In the genomic region with DNA sequence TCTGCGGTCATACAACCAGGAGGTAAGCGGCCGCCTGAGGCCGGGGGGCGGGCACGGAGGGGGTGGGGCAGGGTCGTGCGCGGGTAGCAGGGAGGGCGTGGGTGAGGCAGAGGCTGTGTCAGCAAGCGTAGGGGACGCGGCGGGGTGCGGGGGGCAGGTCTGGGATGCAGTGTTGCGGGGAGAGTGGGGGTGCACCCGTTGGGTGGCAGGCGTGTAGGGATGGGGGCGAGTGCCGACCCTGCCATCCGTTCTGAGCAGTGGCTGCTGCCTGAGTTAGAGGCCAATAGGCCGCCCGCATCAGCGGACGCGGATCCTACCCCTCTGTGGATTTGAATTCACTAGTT, we compare ENCODE assay signal across 8 cellular contexts. TPM values are rescaled to one million over a fixed set of nuclear protein-coding genes. Genes with fewer than 3 reads are reported as not detected.
DNase-seq lines count a peak whose midpoint lies in the region; ATAC-seq and TF ChIP-seq lines count a peak whose summit lies in the region.

No MANE protein-coding gene starts in this region.

- peaks cover 32% of the 10 kb centered on the region for H3K36me3 Mint-ChIP-seq in HFFc6 (ENCODE audit: low read depth)
- peaks cover 60% of the 10 kb centered on the region for H3K36me3 Mint-ChIP-seq in activated CD8-positive, alpha-beta T cell treated with anti-CD3 and anti-CD28 coated beads for 36 hours (ENCODE audit: low read depth)

- intact Hi-C loops in activated CD8-positive, alpha-beta T cell treated with anti-CD3 and anti-CD28 coated beads for 36 hours (cut with micrococcal nuclease) = no loop called here
- intact Hi-C loops in right cardiac atrium (cut with DNase I) (loop anchor here in 1 of 4 donors (5.0 kb wide), 2 partner anchors 33 to 148 kb away; no protein-coding TSS in a partner anchor), spleen (cut with DNase I; ENCODE audit: low total_unique reads) (no loop called here)

- peak overlapping the region; percentile 79 for H3K4me3 ChIP-seq in right cardiac atrium (ENCODE audit: low read length)
- peak overlapping the region; percentile 67 to 96 (median 87) for H3K4me3 ChIP-seq in spleen

- H3K27ac Mint-ChIP-seq in HFFc6 = peak overlapping the region; percentile 100
- peak overlapping the region; percentile 87 for H3K27ac Mint-ChIP-seq in activated CD8-positive, alpha-beta T cell treated with anti-CD3 and anti-CD28 coated beads for 36 hours

- POLR2A ChIA-PET in activated CD8-positive, alpha-beta T cell treated with anti-CD3 and anti-CD28 coated beads for 36 hours (lab: Charles Lee) = interaction anchor here (0.6 to 5.9 kb wide), 11 partner anchors 9 to 147 kb away, joined by 3 to 43 read pairs (median 4); a partner anchor contains a TSS

- CTCF ChIA-PET in activated CD8-positive, alpha-beta T cell treated with anti-CD3 and anti-CD28 coated beads for 36 hours (lab: Charles Lee) = interaction anchor here (1.5 to 2.6 kb wide), 3 partner anchors 27 to 42 kb away, joined by 7 to 8 read pairs (median 8); a partner anchor contains a TSS

- H3K4me3 Mint-ChIP-seq in HFFc6 = peak overlapping the region; percentile 100
- peak overlapping the region; percentile 96 for H3K4me3 Mint-ChIP-seq in activated CD8-positive, alpha-beta T cell treated with anti-CD3 and anti-CD28 coated beads for 36 hours

- peaks cover 7% of the 10 kb centered on the region for H3K27me3 Mint-ChIP-seq in HFFc6 (ENCODE audit: insufficient read depth)
- H3K27me3 Mint-ChIP-seq in activated CD8-positive, alpha-beta T cell treated with anti-CD3 and anti-CD28 coated beads for 36 hours = no peaks in the 10 kb centered on the region

- peaks cover 14% of the 10 kb centered on the region for H3K4me1 ChIP-seq in right cardiac atrium (ENCODE audit: control insufficient read depth, insufficient read depth, low read length)
- peaks cover 27 to 61% (median 48%) of the 10 kb centered on the region in 6 donors for H3K4me1 ChIP-seq in spleen

- DNase-seq in HFFc6 = no peak
- DNase-seq in activated CD8-positive, alpha-beta T cell treated with anti-CD3 and anti-CD28 coated beads for 36 hours = no peak
- peak in 1 of 3 donors; percentile 83 for DNase-seq in right cardiac atrium
- DNase-seq in spleen = no peak
- DNase-seq in SIG-M5 treated with dmso at 0.1 percent for 504 hours (lab: John Stamatoyannopoulos, UW; ENCODE audit: unreplicated experiment) = no peak
- DNase-seq in NCI-H2171 (lab: John Stamatoyannopoulos, UW) = no peak
- DNase-seq in stimulated activated CD4-positive, alpha-beta T cell treated with anti-CD3 and anti-CD28 coated beads, Interleukin-4, amount 100 ng/mL, for 24 hours = no peak
- DNase-seq in glomerular visceral epithelial cell (ENCODE audit: extremely low spot score) = no peak

- H3K27ac ChIP-seq in right cardiac atrium (ENCODE audit: low read length) (peak overlapping the region; percentile 10), spleen (peak overlapping the region; percentile 98 to 100 (median 99))

- WGBS in right cardiac atrium = under 1% methylated on average over 26 of the region's 26 CpGs
- WGBS in spleen, 5 donors = 0 to 2% (median 2%) methylated on average over 10 to 26 of the region's 26 CpGs

- TF ChIP-seq POLR2A in spleen (IDR thresholded peaks at IDR 0.05) = peak in 1 of 3 donors; percentile 2

- peaks cover 0 to 68% (median 59%) of the 10 kb centered on the region in 6 donors for H3K36me3 ChIP-seq in spleen

- H3K4me1 Mint-ChIP-seq in HFFc6 (ENCODE audit: low read depth) = peaks cover 28% of the 10 kb centered on the region
- peaks cover 40% of the 10 kb centered on the region for H3K4me1 Mint-ChIP-seq in activated CD8-positive, alpha-beta T cell treated with anti-CD3 and anti-CD28 coated beads for 36 hours (ENCODE audit: low read depth)

- ATAC-seq in activated CD8-positive, alpha-beta T cell treated with anti-CD3 and anti-CD28 coated beads for 36 hours = peak; percentile 1
- peak; percentile 2 to 5 for ATAC-seq in right cardiac atrium

- no peaks in the 10 kb centered on the region for H3K9me3 Mint-ChIP-seq in HFFc6
- H3K9me3 Mint-ChIP-seq in activated CD8-positive, alpha-beta T cell treated with anti-CD3 and anti-CD28 coated beads for 36 hours = no peaks in the 10 kb centered on the region

- H3K27me3 ChIP-seq in right cardiac atrium (ENCODE audit: control insufficient read depth, insufficient read depth) (no peaks in the 10 kb centered on the region), spleen (replicated peaks in 1 of 7) (no peaks in the 10 kb centered on the region)

- H3K9me3 ChIP-seq in right cardiac atrium (ENCODE audit: control insufficient read depth, low read length) = no peaks in the 10 kb centered on the region
- no peaks in the 10 kb centered on the region for H3K9me3 ChIP-seq in spleen

- no peak for TF ChIP-seq CTCF in HFFc6 (IDR thresholded peaks at IDR 0.05)
- no peak for TF ChIP-seq CTCF in activated CD8-positive, alpha-beta T cell treated with anti-CD3 and anti-CD28 coated beads for 36 hours (IDR thresholded peaks at IDR 0.05)
- TF ChIP-seq CTCF in spleen (IDR thresholded peaks at IDR 0.05 in 8 of 11, conservative IDR thresholded peaks at IDR 0.05 in 3 of 11) = peak in 1 of 11 experiments; percentile 3

RNA-seq across cellular contexts. Expression of a gene that starts 1.4 kb away (rescaled TPM):
- total RNA-seq in HFFc6 (2021; fragmentation: NEBNext Ultra II Directional; extraction: Animal tissue kit (Norgen Biotek cat#: 25700)) = 100 to 1,000 TPM; 163 to 194 (median 164) TPM
- total RNA-seq in activated CD8-positive, alpha-beta T cell treated with anti-CD3 and anti-CD28 coated beads for 36 hours = 100 to 1,000 TPM in 1 of 2 experiments, 10 to 100 TPM in 1; 96.5 to 108 TPM
- total RNA-seq in right cardiac atrium (10 to 100 TPM; 52.4 to 80.6 (median 58.5) TPM), spleen (100 to 1,000 TPM in 3 of 7 donors, 10 to 100 TPM in 4; 66.7 to 141 (median 88.3) TPM)
- polyA plus RNA-seq in right cardiac atrium (42.4 TPM), spleen (10 to 100 TPM; 38.6 to 59.2 (median 44.7) TPM)

RNA-seq across cellular contexts. Expression of a gene that starts 1.7 kb away (rescaled TPM):
- 10 to 100 TPM; 63.5 to 76.9 (median 67.2) TPM for total RNA-seq in HFFc6 (2021; fragmentation: NEBNext Ultra II Directional; extraction: Animal tissue kit (Norgen Biotek cat#: 25700))
- 10 to 100 TPM; 58.4 to 68.9 TPM for total RNA-seq in activated CD8-positive, alpha-beta T cell treated with anti-CD3 and anti-CD28 coated beads for 36 hours
- total RNA-seq in right cardiac atrium = 10 to 100 TPM; 27.1 to 39.9 (median 35.5) TPM
- polyA plus RNA-seq in right cardiac atrium = 20.9 TPM
- 10 to 100 TPM; 40.6 to 63.5 (median 51.4) TPM for total RNA-seq in spleen
- polyA plus RNA-seq in spleen = 10 to 100 TPM; 16.2 to 29.9 (median 20.2) TPM

RNA-seq across cellular contexts. Expression of a gene that starts 16.0 kb away (rescaled TPM):
- total RNA-seq in HFFc6 (2021; fragmentation: NEBNext Ultra II Directional; extraction: Animal tissue kit (Norgen Biotek cat#: 25700)) = not detected
- total RNA-seq in activated CD8-positive, alpha-beta T cell treated with anti-CD3 and anti-CD28 coated beads for 36 hours = not detected
- not detected for total RNA-seq in right cardiac atrium
- polyA plus RNA-seq in right cardiac atrium = not detected
- total RNA-seq in spleen = not detected
- polyA plus RNA-seq in spleen = not detected

RNA-seq across cellular contexts. Expression of a gene that starts 27.3 kb away (rescaled TPM):
- 10 to 100 TPM in 4 of 6 experiments, 1 to 10 TPM in 2; 8.0 to 10.9 (median 10.2) TPM for total RNA-seq in HFFc6 (2021; fragmentation: NEBNext Ultra II Directional; extraction: Animal tissue kit (Norgen Biotek cat#: 25700))
- 10 to 100 TPM; 27.7 to 32.1 TPM for total RNA-seq in activated CD8-positive, alpha-beta T cell treated with anti-CD3 and anti-CD28 coated beads for 36 hours
- total RNA-seq in right cardiac atrium (10 to 100 TPM; 18.5 to 32.5 (median 27.1) TPM), spleen (10 to 100 TPM; 11.9 to 28.8 (median 16.6) TPM)
- polyA plus RNA-seq in right cardiac atrium (23.9 TPM), spleen (10 to 100 TPM; 17.8 to 24.0 (median 22.0) TPM)

RNA-seq across cellular contexts. Expression of a gene that starts 27.9 kb away (rescaled TPM):
- 100 to 1,000 TPM; 167 to 180 (median 172) TPM for total RNA-seq in HFFc6 (2021; fragmentation: NEBNext Ultra II Directional; extraction: Animal tissue kit (Norgen Biotek cat#: 25700))
- 100 to 1,000 TPM; 220 to 228 TPM for total RNA-seq in activated CD8-positive, alpha-beta T cell treated with anti-CD3 and anti-CD28 coated beads for 36 hours
- 10 to 100 TPM; 76.8 to 92.9 (median 85.9) TPM for total RNA-seq in right cardiac atrium
- 106 TPM for polyA plus RNA-seq in right cardiac atrium
- 100 to 1,000 TPM in 5 of 7 donors, 10 to 100 TPM in 2; 93.6 to 126 (median 101) TPM for total RNA-seq in spleen
- polyA plus RNA-seq in spleen = 100 to 1,000 TPM; 165 to 229 (median 200) TPM
